Comparison of ENCODE assay signal across 1 cellular context in the genomic region with DNA sequence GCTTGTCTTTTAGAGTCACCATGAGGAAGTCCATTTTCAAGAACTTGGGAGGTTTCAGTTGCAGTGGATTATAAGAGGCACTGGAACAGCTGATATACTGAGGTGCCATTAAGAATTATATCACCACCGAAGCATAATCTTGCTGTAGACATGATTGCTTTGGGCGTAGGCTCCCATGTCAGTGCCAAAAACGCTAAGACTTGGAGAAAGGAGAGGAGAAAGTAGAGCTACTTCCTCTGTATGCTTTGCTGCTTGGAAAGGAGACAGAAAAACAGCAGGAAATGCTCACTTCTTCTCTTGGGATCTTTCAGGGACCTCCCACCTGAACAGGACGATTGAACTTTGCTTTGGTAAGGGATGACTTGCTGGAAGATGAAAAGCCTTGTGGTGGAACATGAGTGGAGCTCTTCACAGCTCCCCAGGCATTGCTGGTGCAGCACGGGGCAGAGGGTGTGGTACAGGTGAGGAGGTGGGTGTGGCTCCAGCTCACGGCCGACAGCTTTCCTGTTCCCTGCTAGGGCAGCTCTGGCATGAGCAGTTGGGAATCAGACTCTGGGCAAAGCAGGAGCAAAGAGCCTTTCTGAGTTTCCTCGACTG.
TF ChIP-seq lines count a peak whose summit lies in the region.

No MANE protein-coding gene starts in this region.

TF ChIP-seq in HepG2, 621 proteins besides CTCF, POLR2A, EP300 and RAD21 (continued from another document):
- no peak for TF ChIP-seq ZNF770 (CRISPR knock-in tag; IDR thresholded peaks at IDR 0.05)
- TF ChIP-seq ZNF552 (CRISPR knock-in tag; IDR thresholded peaks at IDR 0.05; ENCODE audit: borderline replicate concordance): no peak
- no peak for TF ChIP-seq ZNF18 (CRISPR knock-in tag; IDR thresholded peaks at IDR 0.05; ENCODE audit: insufficient replicate concordance)
- no peak for TF ChIP-seq CENPT (CRISPR knock-in tag; IDR thresholded peaks at IDR 0.05; ENCODE audit: low read depth)
- no peak for TF ChIP-seq SMARCE1 (IDR thresholded peaks at IDR 0.05; ENCODE audit: borderline replicate concordance)
- TF ChIP-seq SMAD1 (CRISPR knock-in tag; IDR thresholded peaks at IDR 0.05; ENCODE audit: borderline replicate concordance, low read depth): no peak
- no peak for TF ChIP-seq BORCS8-MEF2B (CRISPR knock-in tag; IDR thresholded peaks at IDR 0.05)
- no peak for TF ChIP-seq ZNF530 (CRISPR knock-in tag; IDR thresholded peaks at IDR 0.05; ENCODE audit: low read depth)
- no peak for TF ChIP-seq U2AF1 (optimal IDR thresholded peaks at IDR 0.05; ENCODE audit: low read depth, low read length)
